In genomic region chr1:43707191-43708005, GRCh38 we compare ENCODE assay signal across 8 cellular contexts. TPM values are rescaled to one million over a fixed set of nuclear protein-coding genes. Genes with fewer than 3 reads are reported as not detected.
DNase-seq lines count a peak whose midpoint lies in the region; ATAC-seq and TF ChIP-seq lines count a peak whose summit lies in the region.

TSS of gene ST3GAL3 (plus strand) at chr1:43707536. CDS start at chr1:43736263, 28,727 bp downstream.

- H3K36me3 Mint-ChIP-seq in activated T-helper 2 cell treated with anti-CD3 and anti-CD28 coated beads, Interferon-gamma antibody, Interleukin-2, Interleukin-4, amounts not matched to agents 10 μg/mL and 5 μg/mL and 100 μg/mL, durations not matched to agents 14 hours and 24 hours and 36 hours (ENCODE audit: low read depth), result peaks cover 44% of the 10 kb centered on the region
- H3K36me3 Mint-ChIP-seq in nephron (ENCODE audit: low read depth), result peaks cover 44% of the 10 kb centered on the region

- peaks cover 31% of the 10 kb centered on the region for H3K36me3 ChIP-seq in RWPE2 (ENCODE audit: low read depth)

- peaks cover 47% of the 10 kb centered on the region for H3K4me1 Mint-ChIP-seq in activated T-helper 2 cell treated with anti-CD3 and anti-CD28 coated beads, Interferon-gamma antibody, Interleukin-2, Interleukin-4, amounts not matched to agents 10 μg/mL and 5 μg/mL and 100 μg/mL, durations not matched to agents 14 hours and 24 hours and 36 hours (ENCODE audit: low read depth)
- H3K4me1 Mint-ChIP-seq in nephron, result peaks cover 18% of the 10 kb centered on the region

- H3K4me3 Mint-ChIP-seq in activated T-helper 2 cell treated with anti-CD3 and anti-CD28 coated beads, Interferon-gamma antibody, Interleukin-2, Interleukin-4, amounts not matched to agents 10 μg/mL and 5 μg/mL and 100 μg/mL, durations not matched to agents 14 hours and 24 hours and 36 hours (ENCODE audit: low read depth), result peak within 1 kb of the TSS; percentile 91
- peak within 1 kb of the TSS; percentile 95 to 96 (median 95) for H3K4me3 Mint-ChIP-seq in nephron

- peaks cover 29% of the 10 kb centered on the region for H3K4me1 ChIP-seq in RWPE2 (ENCODE audit: insufficient read depth, poor library complexity, severe bottlenecking)

- peak within 1 kb of the TSS; percentile 73 for H3K4me3 ChIP-seq in LNCaP clone FGC (ENCODE audit: low read depth, low read length)
- peak within 1 kb of the TSS; percentile 90 for H3K4me3 ChIP-seq in RWPE2 (ENCODE audit: severe bottlenecking)
- peak within 1 kb of the TSS; percentile 79 for H3K4me3 ChIP-seq in fibroblast of pulmonary artery (replicated peaks; ENCODE audit: low read depth, low read length)

- no peak for TF ChIP-seq CTCF in LNCaP clone FGC (IDR thresholded peaks at IDR 0.05; ENCODE audit: control insufficient read depth, extremely low read depth, insufficient read depth)
- TF ChIP-seq CTCF in RWPE2 (IDR thresholded peaks at IDR 0.05; ENCODE audit: poor library complexity, severe bottlenecking), result no peak
- TF ChIP-seq CTCF in fibroblast of pulmonary artery (IDR thresholded peaks at IDR 0.05; ENCODE audit: low read length, missing control alignments), result no peak
- no peak for TF ChIP-seq CTCF in nephron (IDR thresholded peaks at IDR 0.05; ENCODE audit: unreplicated experiment in 3 of 3)

- H3K27me3 Mint-ChIP-seq in activated T-helper 2 cell treated with anti-CD3 and anti-CD28 coated beads, Interferon-gamma antibody, Interleukin-2, Interleukin-4, amounts not matched to agents 10 μg/mL and 5 μg/mL and 100 μg/mL, durations not matched to agents 14 hours and 24 hours and 36 hours (ENCODE audit: low read depth), result no peaks in the 10 kb centered on the region
- no peaks in the 10 kb centered on the region for H3K27me3 Mint-ChIP-seq in nephron (ENCODE audit: low read depth)

- intact Hi-C loops in activated T-helper 2 cell treated with anti-CD3 and anti-CD28 coated beads, Interferon-gamma antibody, Interleukin-2, Interleukin-4, amounts not matched to agents 10 μg/mL and 5 μg/mL and 100 μg/mL, durations not matched to agents 14 hours and 24 hours and 36 hours (cut with micrococcal nuclease), result loop anchor here (1.0 to 5.0 kb wide), 4 partner anchors 57 to 267 kb away; partner anchors contain the start of genes ATP6V0B, IPO13, KDM4A and PTPRF

- no peaks in the 10 kb centered on the region for H3K27me3 ChIP-seq in RWPE2 (ENCODE audit: insufficient read depth, poor library complexity, severe bottlenecking)

- H3K27ac Mint-ChIP-seq in activated T-helper 2 cell treated with anti-CD3 and anti-CD28 coated beads, Interferon-gamma antibody, Interleukin-2, Interleukin-4, amounts not matched to agents 10 μg/mL and 5 μg/mL and 100 μg/mL, durations not matched to agents 14 hours and 24 hours and 36 hours, result peak within 1 kb of the TSS; percentile 85
- peak within 1 kb of the TSS; percentile 75 to 90 (median 90) for H3K27ac Mint-ChIP-seq in nephron

- DNase-seq in Daoy (ENCODE audit: low read depth) (peak; percentile 97), GOT3 (lab: John Stamatoyannopoulos, UW) (peak; percentile 75), LNCaP clone FGC (ENCODE audit: low read depth) (peak; percentile 66), RWPE2 (ENCODE audit: low spot score) (peak; percentile 96), fibroblast of pulmonary artery (ENCODE audit: low read depth) (peak; percentile 91)
- DNase-seq in activated T-helper 2 cell treated with anti-CD3 and anti-CD28 coated beads, Interferon-gamma antibody, Interleukin-2, Interleukin-4, amounts not matched to agents 10 μg/mL and 5 μg/mL and 100 μg/mL, durations not matched to agents 14 hours and 24 hours and 36 hours (ENCODE audit: low spot score), result peak; percentile 90
- peak; percentile 94 for DNase-seq in stimulated activated naive CD8-positive, alpha-beta T cell treated with anti-CD3 and anti-CD28 coated beads, Interleukin-15, Interleukin-2, amounts not matched to agents 100 U/mL and 50 U/mL, for 24 hours

- no peaks in the 10 kb centered on the region for H3K9me3 Mint-ChIP-seq in activated T-helper 2 cell treated with anti-CD3 and anti-CD28 coated beads, Interferon-gamma antibody, Interleukin-2, Interleukin-4, amounts not matched to agents 10 μg/mL and 5 μg/mL and 100 μg/mL, durations not matched to agents 14 hours and 24 hours and 36 hours
- H3K9me3 Mint-ChIP-seq in nephron, result no peaks in the 10 kb centered on the region

- H3K9me3 ChIP-seq in RWPE2 (ENCODE audit: severe bottlenecking), result no peaks in the 10 kb centered on the region

- peak; percentile 89 for ATAC-seq in RWPE2 (ENCODE audit: low read depth)
- ATAC-seq in stimulated activated naive CD8-positive, alpha-beta T cell treated with anti-CD3 and anti-CD28 coated beads, Interleukin-15, Interleukin-2, amounts not matched to agents 100 U/mL and 50 U/mL, for 24 hours, result peak; percentile 98

- peak within 1 kb of the TSS; percentile 70 for H3K27ac ChIP-seq in RWPE2 (ENCODE audit: poor library complexity, severe bottlenecking)

RNA-seq across cellular contexts. Expression of gene ST3GAL3, which starts in this region (rescaled TPM):
- total RNA-seq in Daoy (2014; rRNA removed; shearing (Covaris generic)), result 13.0 and 15.8 TPM in 2 replicates
- 22.0 and 26.1 TPM in 2 replicates for total RNA-seq in activated T-helper 2 cell treated with anti-CD3 and anti-CD28 coated beads, Interferon-gamma antibody, Interleukin-2, Interleukin-4, amounts not matched to agents 10 μg/mL and 5 μg/mL and 100 μg/mL, durations not matched to agents 14 hours and 24 hours and 36 hours

Comparison
In these comparisons a context has a peak if more than half of its experiments do, and no peak if none do; other contexts are left out.
1. Peak in every context shown above with its lines: DNase-seq, ATAC-seq, H3K4me3 ChIP-seq and H3K27ac ChIP-seq.